In genomic region chr21:46022551-46023107, GRCh38 we compare ENCODE assay signal across 1 cellular context.
TF ChIP-seq lines count a peak whose summit lies in the region.

No MANE protein-coding gene starts in this region.

TF ChIP-seq in HCT116, 20 proteins besides CTCF, POLR2A, EP300 and RAD21 (continued from another document):
- TF ChIP-seq REST (IDR thresholded peaks at IDR 0.05; ENCODE audit: low read depth) (no peak), CEBPB (IDR thresholded peaks at IDR 0.05; ENCODE audit: low read depth) (no peak), ELF1 (IDR thresholded peaks at IDR 0.05; ENCODE audit: borderline replicate concordance, low read depth) (no peak), POLR2AphosphoS5 (IDR thresholded peaks at IDR 0.05; ENCODE audit: low read depth, low read length) (no peak), FOSL1 (IDR thresholded peaks at IDR 0.05; ENCODE audit: low read depth) (no peak), ZBTB33 (IDR thresholded peaks at IDR 0.05; ENCODE audit: extremely low read depth, insufficient replicate concordance, low read length) (no peak), EZH2phosphoT487 (IDR thresholded peaks at IDR 0.05; ENCODE audit: borderline replicate concordance) (no peak), YY1 (IDR thresholded peaks at IDR 0.05; ENCODE audit: extremely low read depth, insufficient replicate concordance, low read depth, low read length) (no peak), JUND (IDR thresholded peaks at IDR 0.05) (no peak), EGR1 (IDR thresholded peaks at IDR 0.05; ENCODE audit: low read depth) (no peak), MAX (IDR thresholded peaks at IDR 0.05) (no peak), ZFX (IDR thresholded peaks at IDR 0.05) (no peak), SP1 (IDR thresholded peaks at IDR 0.05; ENCODE audit: low read depth) (no peak), SRF (IDR thresholded peaks at IDR 0.05; ENCODE audit: low read depth) (no peak), EZH2 (IDR thresholded peaks at IDR 0.05) (no peak), TCF7L2 (IDR thresholded peaks at IDR 0.05; ENCODE audit: borderline replicate concordance, extremely low read depth, insufficient read depth, insufficient read length) (no peak)
